25 cellular contexts compared by ENCODE assay signal in the genomic region with DNA sequence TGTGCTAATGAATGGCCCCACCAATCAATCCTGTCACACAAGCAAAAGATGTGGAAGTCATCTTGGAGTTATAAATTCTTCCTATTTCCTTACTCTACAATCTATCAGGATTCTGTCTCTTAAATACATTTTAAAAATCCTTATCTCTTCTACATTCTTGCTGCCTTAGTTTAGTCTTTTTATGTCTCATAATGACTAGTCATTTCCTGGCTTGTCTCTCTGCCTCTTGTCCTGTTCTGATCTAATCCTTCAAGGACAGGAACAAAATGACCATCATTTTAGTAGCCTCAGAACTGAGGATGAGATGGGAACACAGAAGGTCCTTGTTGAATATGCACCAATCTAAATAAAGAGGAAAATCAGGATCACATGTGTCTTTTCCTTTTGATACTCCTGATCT. TPM values are rescaled to one million over a fixed set of nuclear protein-coding genes. Genes with fewer than 3 reads are reported as not detected.
A peak's percentile ranks its signal among the peaks of the same experiment; 100 is the strongest.
DNase-seq lines count a peak whose midpoint lies in the region; ATAC-seq, FAIRE-seq and TF ChIP-seq lines count a peak whose summit lies in the region.
"Had no signal": no experiment of that assay in that cellular context is flagged by ENCODE, and none has a peak within 500 bp of the region (broad histone marks: within the 10 kb centered on the region; RNA-seq: fewer than 3 reads in every experiment).

No MANE protein-coding gene starts in this region.

- H3K27ac ChIP-seq in dorsolateral prefrontal cortex = no peak overlapping the region
- H3K27ac ChIP-seq: psoas muscle had no signal

- no peak overlapping the region for H3K27ac Mint-ChIP-seq in activated T-cell treated with anti-CD3 and anti-CD28 coated beads, Interleukin-2, amount 50 U/mL, for 72 hours
- H3K27ac Mint-ChIP-seq: activated B cell treated with CpG ODN at 0.5 μM for 24 hours; activated CD8-positive, alpha-beta T cell treated with anti-CD3 and anti-CD28 coated beads, Interleukin-2, amount 10 ng/mL, durations not matched to agents 7 days and 5 days; activated naive CD4-positive, alpha-beta T cell treated with anti-CD3 and anti-CD28 coated beads for 36 hours; activated T-cell treated with anti-CD3 and anti-CD28 coated beads, Interleukin-2, amount 50 U/mL, for 24 hours; CD4-positive, alpha-beta T cell had no signal

- H3K36me3 Mint-ChIP-seq in activated T-cell treated with anti-CD3 and anti-CD28 coated beads, Interleukin-2, amount 50 U/mL, for 72 hours (ENCODE audit: insufficient read depth in 2 of 2) = no peaks in the 10 kb centered on the region

- H3K4me3 ChIP-seq in AG10803 (ENCODE audit: low read length) (no peak overlapping the region), dorsolateral prefrontal cortex (no peak overlapping the region)
- H3K4me3 ChIP-seq: mucosa of descending colon, psoas muscle had no signal

- ATAC-seq in Right ventricle myocardium inferior = no peak
- ATAC-seq in activated T-cell treated with anti-CD3 and anti-CD28 coated beads, Interleukin-2, amount 50 U/mL, for 72 hours (replicated peaks in 1 of 2) = no peak
- ATAC-seq: activated CD8-positive, alpha-beta T cell treated with anti-CD3 and anti-CD28 coated beads, Interleukin-2, amount 10 ng/mL, durations not matched to agents 7 days and 5 days; left ventricle myocardium superior; mucosa of descending colon; psoas muscle had no signal

- no peak overlapping the region for H3K4me3 Mint-ChIP-seq in activated T-cell treated with anti-CD3 and anti-CD28 coated beads, Interleukin-2, amount 50 U/mL, for 72 hours
- H3K4me3 Mint-ChIP-seq: activated B cell treated with CpG ODN at 0.5 μM for 24 hours; activated CD8-positive, alpha-beta T cell treated with anti-CD3 and anti-CD28 coated beads, Interleukin-2, amount 10 ng/mL, durations not matched to agents 7 days and 5 days; activated naive CD4-positive, alpha-beta T cell treated with anti-CD3 and anti-CD28 coated beads for 36 hours; activated T-cell treated with anti-CD3 and anti-CD28 coated beads, Interleukin-2, amount 50 U/mL, for 24 hours; CD4-positive, alpha-beta T cell; neural crest cell had no signal

- no peaks in the 10 kb centered on the region for H3K9me3 Mint-ChIP-seq in activated T-cell treated with anti-CD3 and anti-CD28 coated beads, Interleukin-2, amount 50 U/mL, for 72 hours
- H3K9me3 Mint-ChIP-seq: activated B cell treated with CpG ODN at 0.5 μM for 24 hours; activated naive CD4-positive, alpha-beta T cell treated with anti-CD3 and anti-CD28 coated beads for 36 hours; activated T-cell treated with anti-CD3 and anti-CD28 coated beads, Interleukin-2, amount 50 U/mL, for 24 hours; CD4-positive, alpha-beta T cell had no signal

- DNase-seq in AG10803 (ENCODE audit: low read depth) (peak; percentile 23), HTR-8/SVneo (ENCODE audit: insufficient read length, low spot score) (peak; percentile 2), astrocyte of the hippocampus (ENCODE audit: low read depth, low spot score) (peak; percentile 5), hepatic stellate cell (ENCODE audit: low spot score) (peak; percentile 14), dorsolateral prefrontal cortex (no peak), Right ventricle myocardium inferior (ENCODE audit: missing footprints) (no peak), NCI-H1048 (lab: John Stamatoyannopoulos, UW) (no peak)
- no peak for DNase-seq in activated T-cell treated with anti-CD3 and anti-CD28 coated beads, Interleukin-2, amount 50 U/mL, for 72 hours
- DNase-seq: ACHN; activated B cell treated with CpG ODN at 0.5 μM for 24 hours; activated CD8-positive, alpha-beta T cell treated with anti-CD3 and anti-CD28 coated beads, Interleukin-2, amount 10 ng/mL, durations not matched to agents 7 days and 5 days; activated naive CD4-positive, alpha-beta T cell treated with anti-CD3 and anti-CD28 coated beads for 36 hours; activated T-cell treated with anti-CD3 and anti-CD28 coated beads, Interleukin-2, amount 50 U/mL, for 24 hours; CD4-positive, alpha-beta T cell; DMS153; Kasumi-1; left ventricle myocardium superior; mucosa of descending colon; NCI-H1105; NCI-H69; psoas muscle; stimulated activated CD8-positive, alpha-beta memory T cell treated with anti-CD3 and anti-CD28 coated beads, Interleukin-4, amount 100 ng/mL, for 48 hours; substantia nigra; T-helper 2 cell had no signal

- FAIRE-seq in HTR-8/SVneo (lab: Jason Lieb, UNC) = no peak

- no peaks in the 10 kb centered on the region for H3K27me3 ChIP-seq in dorsolateral prefrontal cortex

- no peaks in the 10 kb centered on the region for H3K4me1 Mint-ChIP-seq in activated T-cell treated with anti-CD3 and anti-CD28 coated beads, Interleukin-2, amount 50 U/mL, for 72 hours (ENCODE audit: low read depth)
- H3K4me1 Mint-ChIP-seq: activated B cell treated with CpG ODN at 0.5 μM for 24 hours, neural crest cell had no signal

- intact Hi-C loops in dorsolateral prefrontal cortex (cut with DNase I) = no loop called here
- intact Hi-C loops in Right ventricle myocardium inferior (cut with DNase I) = no loop called here

- H3K27me3 Mint-ChIP-seq in activated T-cell treated with anti-CD3 and anti-CD28 coated beads, Interleukin-2, amount 50 U/mL, for 72 hours (ENCODE audit: low read depth) = no peaks in the 10 kb centered on the region
- H3K27me3 Mint-ChIP-seq: activated B cell treated with CpG ODN at 0.5 μM for 24 hours; activated T-cell treated with anti-CD3 and anti-CD28 coated beads, Interleukin-2, amount 50 U/mL, for 24 hours; CD4-positive, alpha-beta T cell had no signal

- TF ChIP-seq CTCF in AG10803 (conservative IDR thresholded peaks at IDR 0.05; ENCODE audit: low read length) (no peak), dorsolateral prefrontal cortex (IDR thresholded peaks at IDR 0.05 in 54 of 56, conservative IDR thresholded peaks at IDR 0.05 in 2 of 56; ENCODE audit: low read depth in 1 of 56, partially characterized antibody in 56 of 56) (no peak)

RNA-seq across cellular contexts. Expression of a gene that starts 56.6 kb away (rescaled TPM):
- total RNA-seq in dorsolateral prefrontal cortex (10 to 100 TPM; 30.2 to 58.4 (median 45.7) TPM), Right ventricle myocardium inferior (17.0 TPM)
- total RNA-seq in activated T-cell treated with anti-CD3 and anti-CD28 coated beads, Interleukin-2, amount 50 U/mL, for 72 hours = 10 to 100 TPM; 16.9 to 23.5 TPM

Comparison
In these comparisons a context has a peak if more than half of its experiments do, and no peak if none do; other contexts are left out.
1. DNase-seq: peak in AG10803 (single experiment), HTR-8/SVneo (single experiment), astrocyte of the hippocampus (single experiment) and hepatic stellate cell (single experiment); none in dorsolateral prefrontal cortex (0 of 10), Right ventricle myocardium inferior (single experiment), activated T-cell treated with anti-CD3 and anti-CD28 coated beads, Interleukin-2, amount 50 U/mL, for 72 hours (0 of 2) and NCI-H1048 (single experiment).